8 cellular contexts compared by ENCODE assay signal in genomic region chr19:1252221-1252817, GRCh38. TPM values are rescaled to one million over a fixed set of nuclear protein-coding genes. Genes with fewer than 3 reads are reported as not detected.
A peak's percentile ranks its signal among the peaks of the same experiment; 100 is the strongest.
DNase-seq lines count a peak whose midpoint lies in the region; ATAC-seq and TF ChIP-seq lines count a peak whose summit lies in the region.

No MANE protein-coding gene starts in this region.

- DNase-seq in CD4-positive, CD25-positive, alpha-beta regulatory T cell, result peak; percentile 53 to 88 (median 70)
- peak; percentile 92 for DNase-seq in LoVo (ENCODE audit: low spot score)
- DNase-seq in activated CD8-positive, alpha-beta T cell treated with anti-CD3 and anti-CD28 coated beads, Interleukin-2, amount 10 ng/mL, durations not matched to agents 7 days and 5 days, result peak; percentile 87
- DNase-seq in epithelial cell of proximal tubule (ENCODE audit: low read depth), result no peak
- no peak for DNase-seq in DMS53 (lab: John Stamatoyannopoulos, UW)

- peak overlapping the region in 4 of 5 donors; percentile 62 to 83 (median 74) for H3K9ac ChIP-seq in subcutaneous abdominal adipose tissue (ENCODE audit: low read length in 5 of 5)

- peaks cover 30% of the 10 kb centered on the region for H3K36me3 ChIP-seq in CD4-positive, CD25-positive, alpha-beta regulatory T cell (ENCODE audit: control insufficient read depth, insufficient read depth, low read length)
- peaks cover 0 to 43% (median 38%) of the 10 kb centered on the region in 5 donors for H3K36me3 ChIP-seq in subcutaneous abdominal adipose tissue (ENCODE audit: control insufficient read depth in 5 of 5, insufficient read depth in 5 of 5, low read length in 5 of 5)

- peaks cover 0 to 23% (median 5%) of the 10 kb centered on the region in 4 donors for H3K4me1 Mint-ChIP-seq in CD4-positive, CD25-positive, alpha-beta regulatory T cell
- H3K4me1 Mint-ChIP-seq in activated CD8-positive, alpha-beta T cell treated with anti-CD3 and anti-CD28 coated beads, Interleukin-2, amount 10 ng/mL, durations not matched to agents 7 days and 5 days (ENCODE audit: low read depth), result peaks cover 26% of the 10 kb centered on the region

- H3K27me3 ChIP-seq in CD4-positive, CD25-positive, alpha-beta regulatory T cell (ENCODE audit: control insufficient read depth, insufficient read depth, low read length), result no peaks in the 10 kb centered on the region
- no peaks in the 10 kb centered on the region for H3K27me3 ChIP-seq in mononuclear cell (ENCODE audit: insufficient read depth, low read length)
- no peaks in the 10 kb centered on the region for H3K27me3 ChIP-seq in subcutaneous abdominal adipose tissue (ENCODE audit: control insufficient read depth in 5 of 5, insufficient read depth in 4 of 5, low read length in 5 of 5)

- H3K27me3 Mint-ChIP-seq in CD4-positive, CD25-positive, alpha-beta regulatory T cell, result no peaks in the 10 kb centered on the region
- H3K27me3 Mint-ChIP-seq in activated CD8-positive, alpha-beta T cell treated with anti-CD3 and anti-CD28 coated beads, Interleukin-2, amount 10 ng/mL, durations not matched to agents 7 days and 5 days (ENCODE audit: low read depth), result no peaks in the 10 kb centered on the region

- peak overlapping the region; percentile 88 for H3K27ac ChIP-seq in CD4-positive, CD25-positive, alpha-beta regulatory T cell (ENCODE audit: insufficient read depth, low read length, poor library complexity, severe bottlenecking)
- peak overlapping the region; percentile 97 for H3K27ac ChIP-seq in subcutaneous abdominal adipose tissue (ENCODE audit: low read depth, low read length)

- CTCF ChIA-PET in activated CD8-positive, alpha-beta T cell treated with anti-CD3 and anti-CD28 coated beads, Interleukin-2, amount 10 ng/mL, durations not matched to agents 7 days and 5 days (lab: Charles Lee), result interaction anchor here (1.3 to 4.9 kb wide), 3 partner anchors 8 to 14 kb away, joined by 11 to 45 read pairs (median 29); no protein-coding TSS in a partner anchor

- peak overlapping the region; percentile 41 to 82 (median 65) for H3K27ac Mint-ChIP-seq in CD4-positive, CD25-positive, alpha-beta regulatory T cell
- H3K27ac Mint-ChIP-seq in activated CD8-positive, alpha-beta T cell treated with anti-CD3 and anti-CD28 coated beads, Interleukin-2, amount 10 ng/mL, durations not matched to agents 7 days and 5 days, result peak overlapping the region; percentile 88

- POLR2A ChIA-PET in activated CD8-positive, alpha-beta T cell treated with anti-CD3 and anti-CD28 coated beads, Interleukin-2, amount 10 ng/mL, durations not matched to agents 7 days and 5 days (lab: Charles Lee), result interaction anchor here (0.5 to 3.2 kb wide), 9 partner anchors 8 to 31 kb away, joined by 3 to 52 read pairs (median 9); partner anchors contain the start of genes CIRBP and FAM174C

- no peaks in the 10 kb centered on the region for H3K36me3 Mint-ChIP-seq in CD4-positive, CD25-positive, alpha-beta regulatory T cell
- peaks cover 48% of the 10 kb centered on the region for H3K36me3 Mint-ChIP-seq in activated CD8-positive, alpha-beta T cell treated with anti-CD3 and anti-CD28 coated beads, Interleukin-2, amount 10 ng/mL, durations not matched to agents 7 days and 5 days (ENCODE audit: low read depth)

- H3K9me3 Mint-ChIP-seq in CD4-positive, CD25-positive, alpha-beta regulatory T cell, result peaks cover 0 to 4% (median 0%) of the 10 kb centered on the region in 7 donors
- no peaks in the 10 kb centered on the region for H3K9me3 Mint-ChIP-seq in activated CD8-positive, alpha-beta T cell treated with anti-CD3 and anti-CD28 coated beads, Interleukin-2, amount 10 ng/mL, durations not matched to agents 7 days and 5 days (ENCODE audit: insufficient read depth)

- H3K4me3 Mint-ChIP-seq in CD4-positive, CD25-positive, alpha-beta regulatory T cell, result peak overlapping the region; percentile 90 to 99 (median 95)
- peak overlapping the region; percentile 91 for H3K4me3 Mint-ChIP-seq in activated CD8-positive, alpha-beta T cell treated with anti-CD3 and anti-CD28 coated beads, Interleukin-2, amount 10 ng/mL, durations not matched to agents 7 days and 5 days

- peaks cover 57% of the 10 kb centered on the region for H3K4me1 ChIP-seq in CD4-positive, CD25-positive, alpha-beta regulatory T cell (ENCODE audit: control insufficient read depth, insufficient read depth, low read length, poor library complexity, severe bottlenecking)
- H3K4me1 ChIP-seq in mononuclear cell (ENCODE audit: insufficient read depth, low read length) (peaks cover 51% of the 10 kb centered on the region), subcutaneous abdominal adipose tissue (ENCODE audit: control insufficient read depth in 5 of 5, insufficient read depth in 5 of 5, low read length in 5 of 5) (peaks cover 2 to 59% (median 50%) of the 10 kb centered on the region in 5 donors)

- no peak for TF ChIP-seq CTCF in epithelial cell of proximal tubule (conservative IDR thresholded peaks at IDR 0.05; ENCODE audit: low read depth, low read length)

- no peaks in the 10 kb centered on the region for H3K9me3 ChIP-seq in CD4-positive, CD25-positive, alpha-beta regulatory T cell (ENCODE audit: control insufficient read depth in 2 of 2, low read length in 2 of 2)
- H3K9me3 ChIP-seq in mononuclear cell (ENCODE audit: low read depth, low read length) (no peaks in the 10 kb centered on the region), subcutaneous abdominal adipose tissue (ENCODE audit: control insufficient read depth in 5 of 5, low read length in 5 of 5) (no peaks in the 10 kb centered on the region)

- ATAC-seq in CD4-positive, CD25-positive, alpha-beta regulatory T cell (ENCODE audit: low read depth in 2 of 2), result no peak
- ATAC-seq in activated CD8-positive, alpha-beta T cell treated with anti-CD3 and anti-CD28 coated beads, Interleukin-2, amount 10 ng/mL, durations not matched to agents 7 days and 5 days, result no peak
- ATAC-seq in HG03439 (IDR thresholded peaks at IDR 0.05; ENCODE audit: unreplicated experiment), result no peak

- no peak overlapping the region for H3K4me3 ChIP-seq in CD4-positive, CD25-positive, alpha-beta regulatory T cell (ENCODE audit: low read depth, low read length)
- H3K4me3 ChIP-seq in epithelial cell of proximal tubule (ENCODE audit: low read depth, low read length), result peak overlapping the region; percentile 88
- H3K4me3 ChIP-seq in mononuclear cell (ENCODE audit: low read length), result peak overlapping the region; percentile 91
- peak overlapping the region in 4 of 5 donors; percentile 75 to 86 (median 78) for H3K4me3 ChIP-seq in subcutaneous abdominal adipose tissue (ENCODE audit: low read depth in 1 of 5, low read length in 5 of 5)

RNA-seq across cellular contexts. Expression of gene MIDN, which starts 3.9 kb away (rescaled TPM):
- total RNA-seq in CD4-positive, CD25-positive, alpha-beta regulatory T cell, result 126 TPM
- 1 to 10 TPM; 1.4 to 3.4 (median 1.8) TPM for polyA plus RNA-seq in CD4-positive, CD25-positive, alpha-beta regulatory T cell
- total RNA-seq in activated CD8-positive, alpha-beta T cell treated with anti-CD3 and anti-CD28 coated beads, Interleukin-2, amount 10 ng/mL, durations not matched to agents 7 days and 5 days, result 10 to 100 TPM; 88.4 to 94.3 TPM
- total RNA-seq in epithelial cell of proximal tubule (44.1 and 66.3 TPM in 2 replicates), mononuclear cell (67.0 TPM)

RNA-seq across cellular contexts. Expression of gene ATP5F1D, which starts 10.8 kb away (rescaled TPM):
- 124 TPM for total RNA-seq in CD4-positive, CD25-positive, alpha-beta regulatory T cell
- 100 to 1,000 TPM; 208 to 236 (median 223) TPM for polyA plus RNA-seq in CD4-positive, CD25-positive, alpha-beta regulatory T cell
- total RNA-seq in activated CD8-positive, alpha-beta T cell treated with anti-CD3 and anti-CD28 coated beads, Interleukin-2, amount 10 ng/mL, durations not matched to agents 7 days and 5 days, result 100 to 1,000 TPM; 209 to 222 TPM
- total RNA-seq in epithelial cell of proximal tubule, result 110 and 114 TPM in 2 replicates
- total RNA-seq in mononuclear cell, result 10.4 TPM

RNA-seq across cellular contexts. Expression of gene CBARP, which starts 14.5 kb away (rescaled TPM):
- 0.12 TPM for total RNA-seq in CD4-positive, CD25-positive, alpha-beta regulatory T cell
- polyA plus RNA-seq in CD4-positive, CD25-positive, alpha-beta regulatory T cell, result not detected
- total RNA-seq in activated CD8-positive, alpha-beta T cell treated with anti-CD3 and anti-CD28 coated beads, Interleukin-2, amount 10 ng/mL, durations not matched to agents 7 days and 5 days, result under 1 TPM in 1 of 2 experiments, not detected in 1; 0.10 TPM
- total RNA-seq in epithelial cell of proximal tubule (6.8 and 9.7 TPM in 2 replicates), mononuclear cell (not detected)

RNA-seq across cellular contexts. Expression of gene CIRBP, which starts 16.8 kb away (rescaled TPM):
- 497 TPM for total RNA-seq in CD4-positive, CD25-positive, alpha-beta regulatory T cell
- polyA plus RNA-seq in CD4-positive, CD25-positive, alpha-beta regulatory T cell, result 100 to 1,000 TPM; 172 to 243 (median 210) TPM
- 100 to 1,000 TPM; 172 to 195 TPM for total RNA-seq in activated CD8-positive, alpha-beta T cell treated with anti-CD3 and anti-CD28 coated beads, Interleukin-2, amount 10 ng/mL, durations not matched to agents 7 days and 5 days
- total RNA-seq in epithelial cell of proximal tubule (165 and 317 TPM in 2 replicates), mononuclear cell (455 TPM)

RNA-seq across cellular contexts. Expression of gene FAM174C, which starts 23.0 kb away (rescaled TPM):
- total RNA-seq in CD4-positive, CD25-positive, alpha-beta regulatory T cell, result 44.2 TPM
- polyA plus RNA-seq in CD4-positive, CD25-positive, alpha-beta regulatory T cell, result 10 to 100 TPM; 72.9 to 91.3 (median 88.4) TPM
- 10 to 100 TPM; 57.1 TPM for total RNA-seq in activated CD8-positive, alpha-beta T cell treated with anti-CD3 and anti-CD28 coated beads, Interleukin-2, amount 10 ng/mL, durations not matched to agents 7 days and 5 days
- total RNA-seq in epithelial cell of proximal tubule (123 and 124 TPM in 2 replicates), mononuclear cell (16.3 TPM)

Comparison
In these comparisons a context has a peak if more than half of its experiments do, and no peak if none do; other contexts are left out.
1. DNase-seq: peak in CD4-positive, CD25-positive, alpha-beta regulatory T cell (3 of 3), LoVo (single experiment) and activated CD8-positive, alpha-beta T cell treated with anti-CD3 and anti-CD28 coated beads, Interleukin-2, amount 10 ng/mL, durations not matched to agents 7 days and 5 days (single experiment); none in epithelial cell of proximal tubule (single experiment) and DMS53 (single experiment).